20 cellular contexts compared by ENCODE assay signal in genomic region chr22:30433773-30434172, GRCh38. TPM values are rescaled to one million over a fixed set of nuclear protein-coding genes. Genes with fewer than 3 reads are reported as not detected.
A peak's percentile ranks its signal among the peaks of the same experiment; 100 is the strongest.
DNase-seq lines count a peak whose midpoint lies in the region; ATAC-seq lines count a peak whose summit lies in the region.
"Had no signal": no experiment of that assay in that cellular context is flagged by ENCODE, and none has a peak within 500 bp of the region (broad histone marks: within the 10 kb centered on the region; RNA-seq: fewer than 3 reads in every experiment).

No MANE protein-coding gene starts in this region.

- peaks cover 3 to 6% of the 10 kb centered on the region in 2 donors for H3K27me3 ChIP-seq in naive thymus-derived CD4-positive, alpha-beta T cell (ENCODE audit: control insufficient read depth in 2 of 2, insufficient read depth in 2 of 2, low read length in 2 of 2)
- H3K27me3 ChIP-seq: Peyer's patch had no signal

- peaks cover 12% of the 10 kb centered on the region for H3K9me3 Mint-ChIP-seq in activated T-cell treated with anti-CD3 and anti-CD28 coated beads, Interleukin-2, amount 50 U/mL, for 24 hours
- peaks cover 17% of the 10 kb centered on the region for H3K9me3 Mint-ChIP-seq in activated T-helper 17 cell treated with anti-CD3 and anti-CD28 coated beads, Interleukin-2, amount 50 U/mL, for 72 hours
- H3K9me3 Mint-ChIP-seq in naive thymus-derived CD4-positive, alpha-beta T cell, result peaks cover 6 to 18% (median 13%) of the 10 kb centered on the region in 11 donors
- peaks cover 10 to 20% of the 10 kb centered on the region in 2 donors for H3K9me3 Mint-ChIP-seq in stimulated activated naive CD8-positive, alpha-beta T cell treated with anti-CD3 and anti-CD28 coated beads, Interleukin-15, amount 100 ng/mL, for 72 hours

- peaks cover 22% of the 10 kb centered on the region for H3K36me3 Mint-ChIP-seq in activated T-cell treated with anti-CD3 and anti-CD28 coated beads, Interleukin-2, amount 50 U/mL, for 24 hours (ENCODE audit: low read depth)
- H3K36me3 Mint-ChIP-seq in activated T-helper 17 cell treated with anti-CD3 and anti-CD28 coated beads, Interleukin-2, amount 50 U/mL, for 72 hours (ENCODE audit: low read depth), result peaks cover 14% of the 10 kb centered on the region
- peaks cover 0 to 23% (median 9%) of the 10 kb centered on the region in 5 donors for H3K36me3 Mint-ChIP-seq in naive thymus-derived CD4-positive, alpha-beta T cell

- no peak overlapping the region for H3K27ac ChIP-seq in naive thymus-derived CD4-positive, alpha-beta T cell (ENCODE audit: low read depth, low read length)
- H3K27ac ChIP-seq: C4-2B, Peyer's patch had no signal

- no peak overlapping the region for H3K4me3 ChIP-seq in naive thymus-derived CD4-positive, alpha-beta T cell (ENCODE audit: low read length)
- H3K4me3 ChIP-seq: Peyer's patch had no signal

- peaks cover 30% of the 10 kb centered on the region for H3K4me1 Mint-ChIP-seq in activated T-cell treated with anti-CD3 and anti-CD28 coated beads, Interleukin-2, amount 50 U/mL, for 24 hours (ENCODE audit: low read depth)
- H3K4me1 Mint-ChIP-seq in activated T-helper 17 cell treated with anti-CD3 and anti-CD28 coated beads, Interleukin-2, amount 50 U/mL, for 72 hours, result peaks cover 15% of the 10 kb centered on the region
- H3K4me1 Mint-ChIP-seq in naive thymus-derived CD4-positive, alpha-beta T cell, result peaks cover 10 to 26% (median 23%) of the 10 kb centered on the region in 7 donors
- peaks cover 36% of the 10 kb centered on the region for H3K4me1 Mint-ChIP-seq in stimulated activated naive CD8-positive, alpha-beta T cell treated with anti-CD3 and anti-CD28 coated beads, Interleukin-15, amount 100 ng/mL, for 72 hours

- POLR2A ChIA-PET in naive thymus-derived CD4-positive, alpha-beta T cell (lab: Charles Lee), result interaction anchor here (1.8 to 6.3 kb wide), 2 partner anchors 9 to 41 kb away, joined by 5 to 88 read pairs; partner anchors contain the start of gene MTFP1

- intact Hi-C loops in naive thymus-derived CD4-positive, alpha-beta T cell (cut with micrococcal nuclease), result loop anchor here in 1 of 2 donors (2.0 kb wide), 3 partner anchors 43 to 535 kb away; partner anchors contain the start of genes MORC2 and TUG1

- no peak overlapping the region for H3K4me3 Mint-ChIP-seq in activated T-cell treated with anti-CD3 and anti-CD28 coated beads, Interleukin-2, amount 50 U/mL, for 24 hours
- peak overlapping the region; percentile 95 for H3K4me3 Mint-ChIP-seq in activated T-helper 17 cell treated with anti-CD3 and anti-CD28 coated beads, Interleukin-2, amount 50 U/mL, for 72 hours
- H3K4me3 Mint-ChIP-seq in naive thymus-derived CD4-positive, alpha-beta T cell, result no peak overlapping the region
- peak overlapping the region; percentile 3 to 97 for H3K4me3 Mint-ChIP-seq in stimulated activated naive CD8-positive, alpha-beta T cell treated with anti-CD3 and anti-CD28 coated beads, Interleukin-15, amount 100 ng/mL, for 72 hours

- H3K9me3 ChIP-seq in naive thymus-derived CD4-positive, alpha-beta T cell (ENCODE audit: control insufficient read depth in 2 of 3, low read length in 3 of 3), result peaks cover 0 to 4% (median 0%) of the 10 kb centered on the region in 3 experiments

- peak; percentile 62 for ATAC-seq in activated T-helper 17 cell treated with anti-CD3 and anti-CD28 coated beads, Interleukin-2, amount 50 U/mL, for 72 hours (replicated peaks)
- ATAC-seq in naive thymus-derived CD4-positive, alpha-beta T cell, result no peak
- ATAC-seq in stimulated activated naive CD8-positive, alpha-beta T cell treated with anti-CD3 and anti-CD28 coated beads, Interleukin-15, amount 100 ng/mL, for 72 hours, result no peak
- ATAC-seq in HG02852 (IDR thresholded peaks at IDR 0.05; ENCODE audit: unreplicated experiment) (no peak), GM19324 (IDR thresholded peaks at IDR 0.05; ENCODE audit: low FRiP score, unreplicated experiment) (no peak)

- H3K27ac Mint-ChIP-seq in activated T-cell treated with anti-CD3 and anti-CD28 coated beads, Interleukin-2, amount 50 U/mL, for 24 hours, result peak overlapping the region; percentile 33
- peak overlapping the region; percentile 95 for H3K27ac Mint-ChIP-seq in activated T-helper 17 cell treated with anti-CD3 and anti-CD28 coated beads, Interleukin-2, amount 50 U/mL, for 72 hours
- peak overlapping the region in 5 of 9 donors; percentile 92 to 100 (median 100) for H3K27ac Mint-ChIP-seq in naive thymus-derived CD4-positive, alpha-beta T cell
- H3K27ac Mint-ChIP-seq in stimulated activated naive CD8-positive, alpha-beta T cell treated with anti-CD3 and anti-CD28 coated beads, Interleukin-15, amount 100 ng/mL, for 72 hours, result peak overlapping the region; percentile 51 to 97

- peaks cover 0 to under 1% (median 0%) of the 10 kb centered on the region in 3 experiments for H3K36me3 ChIP-seq in naive thymus-derived CD4-positive, alpha-beta T cell (ENCODE audit: control insufficient read depth in 2 of 3, insufficient read depth in 3 of 3, low read length in 3 of 3)
- H3K36me3 ChIP-seq: Peyer's patch had no signal

- peaks cover 7% of the 10 kb centered on the region for H3K27me3 Mint-ChIP-seq in activated T-cell treated with anti-CD3 and anti-CD28 coated beads, Interleukin-2, amount 50 U/mL, for 24 hours
- H3K27me3 Mint-ChIP-seq in activated T-helper 17 cell treated with anti-CD3 and anti-CD28 coated beads, Interleukin-2, amount 50 U/mL, for 72 hours, result peaks cover 10% of the 10 kb centered on the region
- peaks cover 5 to 11% (median 8%) of the 10 kb centered on the region in 5 donors for H3K27me3 Mint-ChIP-seq in naive thymus-derived CD4-positive, alpha-beta T cell
- H3K27me3 Mint-ChIP-seq in stimulated activated naive CD8-positive, alpha-beta T cell treated with anti-CD3 and anti-CD28 coated beads, Interleukin-15, amount 100 ng/mL, for 72 hours, result peaks cover 9% of the 10 kb centered on the region

- CTCF ChIA-PET in naive thymus-derived CD4-positive, alpha-beta T cell (lab: Charles Lee), result interaction anchor here (0.8 to 6.0 kb wide), 4 partner anchors 9 to 145 kb away, joined by 3 to 46 read pairs (median 6); partner anchors contain the start of genes CASTOR1 and MTFP1

- no peak for DNase-seq in activated T-cell treated with anti-CD3 and anti-CD28 coated beads, Interleukin-2, amount 50 U/mL, for 24 hours
- DNase-seq in activated T-cell treated with anti-CD3 and anti-CD28 coated beads for 4 hours, result no peak
- no peak for DNase-seq in naive thymus-derived CD4-positive, alpha-beta T cell
- DNase-seq in stimulated activated naive CD8-positive, alpha-beta T cell treated with anti-CD3 and anti-CD28 coated beads, Interleukin-15, amount 100 ng/mL, for 72 hours, result no peak
- no peak for DNase-seq in Ammon's horn (ENCODE audit: low spot score)
- DNase-seq: Caco-2, DMS53, NCI-H1417 treated with DMSO at 0.1 percent for 48 hours, NCI-H2029, NCI-H510A, NCI-H82, Peyer's patch, Right ventricle myocardium superior had no signal

- peaks cover 16 to 21% of the 10 kb centered on the region in 2 donors for H3K4me1 ChIP-seq in naive thymus-derived CD4-positive, alpha-beta T cell (ENCODE audit: control insufficient read depth in 2 of 2, insufficient read depth in 2 of 2, low read length in 2 of 2)

RNA-seq across cellular contexts. Expression of gene MTFP1, which starts 8.2 kb away (rescaled TPM):
- total RNA-seq in activated T-helper 17 cell treated with anti-CD3 and anti-CD28 coated beads, Interleukin-2, amount 50 U/mL, for 72 hours, result 10 to 100 TPM; 42.4 to 51.3 TPM
- 10 to 100 TPM; 10.2 to 68.2 (median 23.6) TPM for total RNA-seq in naive thymus-derived CD4-positive, alpha-beta T cell
- polyA plus RNA-seq in naive thymus-derived CD4-positive, alpha-beta T cell, result 10 to 100 TPM; 26.7 to 30.4 TPM

RNA-seq across cellular contexts. Expression of gene SEC14L2, which starts 37.0 kb away (rescaled TPM):
- 10 to 100 TPM; 11.3 to 52.8 TPM for total RNA-seq in activated T-helper 17 cell treated with anti-CD3 and anti-CD28 coated beads, Interleukin-2, amount 50 U/mL, for 72 hours
- total RNA-seq in naive thymus-derived CD4-positive, alpha-beta T cell, result 100 to 1,000 TPM in 1 of 5 experiments, 10 to 100 TPM in 4; 10.7 to 147 (median 16.5) TPM
- 10 to 100 TPM; 12.7 to 20.7 TPM for polyA plus RNA-seq in naive thymus-derived CD4-positive, alpha-beta T cell

RNA-seq across cellular contexts. Expression of gene SEC14L3, which starts 38.0 kb away (rescaled TPM):
- not detected for total RNA-seq in activated T-helper 17 cell treated with anti-CD3 and anti-CD28 coated beads, Interleukin-2, amount 50 U/mL, for 72 hours
- not detected for total RNA-seq in naive thymus-derived CD4-positive, alpha-beta T cell
- polyA plus RNA-seq in naive thymus-derived CD4-positive, alpha-beta T cell, result not detected
- total RNA-seq: A172, Caco-2, H4, LHCN-M2, Peyer's patch, Right ventricle myocardium superior had no signal

RNA-seq across cellular contexts. Expression of gene RNF215, which starts 46.6 kb away (rescaled TPM):
- 10 to 100 TPM; 10.7 to 18.4 TPM for total RNA-seq in activated T-helper 17 cell treated with anti-CD3 and anti-CD28 coated beads, Interleukin-2, amount 50 U/mL, for 72 hours
- 10 to 100 TPM in 1 of 5 experiments, 1 to 10 TPM in 4; 4.3 to 10.8 (median 5.3) TPM for total RNA-seq in naive thymus-derived CD4-positive, alpha-beta T cell
- 1 to 10 TPM in 1 of 2 donors, under 1 TPM in 1; 0.08 to 1.1 TPM for polyA plus RNA-seq in naive thymus-derived CD4-positive, alpha-beta T cell

Comparison
In these comparisons a context has a peak if more than half of its experiments do, and no peak if none do; other contexts are left out.
1. H3K27ac Mint-ChIP-seq: peak in every context shown above with its lines; median percentile 100 in naive thymus-derived CD4-positive, alpha-beta T cell; 95 in activated T-helper 17 cell treated with anti-CD3 and anti-CD28 coated beads, Interleukin-2, amount 50 U/mL, for 72 hours; 74 in stimulated activated naive CD8-positive, alpha-beta T cell treated with anti-CD3 and anti-CD28 coated beads, Interleukin-15, amount 100 ng/mL, for 72 hours; 33 in activated T-cell treated with anti-CD3 and anti-CD28 coated beads, Interleukin-2, amount 50 U/mL, for 24 hours.
2. H3K4me3 Mint-ChIP-seq: peak in activated T-helper 17 cell treated with anti-CD3 and anti-CD28 coated beads, Interleukin-2, amount 50 U/mL, for 72 hours (single experiment) and stimulated activated naive CD8-positive, alpha-beta T cell treated with anti-CD3 and anti-CD28 coated beads, Interleukin-15, amount 100 ng/mL, for 72 hours (2 of 2); none in activated T-cell treated with anti-CD3 and anti-CD28 coated beads, Interleukin-2, amount 50 U/mL, for 24 hours (single experiment) and naive thymus-derived CD4-positive, alpha-beta T cell (0 of 10).